8 cellular contexts compared by ENCODE assay signal in the genomic region with DNA sequence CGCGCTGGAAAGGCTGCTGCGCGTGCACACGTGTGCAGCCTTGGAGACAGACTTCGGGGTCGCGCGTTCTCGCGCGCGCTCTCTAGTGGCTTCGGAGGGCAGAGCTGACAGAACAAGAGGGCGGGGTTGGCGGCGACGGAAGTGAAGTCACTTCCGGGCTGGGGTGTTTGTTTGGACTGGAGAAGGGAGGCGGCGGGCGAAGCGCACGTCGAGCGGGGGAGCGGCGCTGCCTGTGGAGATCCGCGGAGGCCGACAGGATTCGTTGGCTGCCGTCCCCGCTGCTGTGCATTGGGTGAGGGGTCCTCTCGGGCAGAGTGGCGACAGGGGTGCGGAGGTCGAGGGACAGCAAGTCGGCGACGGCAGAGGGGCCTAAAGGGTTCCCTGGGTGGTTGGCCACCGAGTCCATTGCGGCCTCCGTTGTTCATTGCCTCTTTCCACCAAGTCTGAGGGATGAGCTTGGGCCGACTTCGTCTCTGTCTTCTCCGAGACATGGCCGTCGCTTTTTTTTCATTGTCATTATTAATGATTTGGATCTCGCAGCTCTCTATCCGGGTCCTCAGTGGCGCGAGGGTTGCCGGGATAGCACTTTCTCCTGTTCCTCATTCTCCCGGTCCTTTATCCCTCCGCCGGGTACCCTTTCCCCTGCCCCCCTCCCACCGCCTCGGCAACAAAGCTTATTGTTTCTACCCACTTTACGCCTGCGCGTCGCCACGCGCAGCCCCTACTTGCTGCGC.
DNase-seq lines count a peak whose midpoint lies in the region; ATAC-seq lines count a peak whose summit lies in the region.

A gene with protein sequence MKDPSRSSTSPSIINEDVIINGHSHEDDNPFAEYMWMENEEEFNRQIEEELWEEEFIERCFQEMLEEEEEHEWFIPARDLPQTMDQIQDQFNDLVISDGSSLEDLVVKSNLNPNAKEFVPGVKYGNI (plus strand): TSS at position 166 of the 734 bp plus-strand sequence. CDS start 21,931 bp downstream, outside the sequence.

- ATAC-seq in GM19025 (IDR thresholded peaks at IDR 0.05; ENCODE audit: low read depth, unreplicated experiment) (peak; percentile 90), HG03342 (IDR thresholded peaks at IDR 0.05; ENCODE audit: unreplicated experiment) (peak; percentile 87)
- ATAC-seq in central memory CD8-positive, alpha-beta T cell (replicated peaks; ENCODE audit: extremely low read depth, poor library complexity, severe bottlenecking) = peak; percentile 86

- DNase-seq in AG20443 (ENCODE audit: low spot score) = peak; percentile 97
- DNase-seq in NCI-H446 (lab: John Stamatoyannopoulos, UW) = peak; percentile 91 to 98
- DNase-seq in activated CD4-positive, CD25-positive, alpha-beta regulatory T cell treated with anti-CD3 and anti-CD28 coated beads, Interleukin-2, amount 50 U/mL, for 16 hours (ENCODE audit: low read depth, low spot score) = peak; percentile 95
- peak; percentile 96 to 97 for DNase-seq in central memory CD8-positive, alpha-beta T cell (ENCODE audit: low spot score in 2 of 2)
- DNase-seq in islet precursor cell = peak; percentile 99
- peak; percentile 95 to 97 (median 96) for DNase-seq in stimulated activated CD4-positive, alpha-beta T cell treated with anti-CD3 and anti-CD28 coated beads, Interleukin-12 subunit alpha, Interleukin-12 subunit beta, amount 100 ng/mL, for 48 hours (ENCODE audit: low read depth in 2 of 3, low spot score in 1 of 3)

- no peaks in the 10 kb centered on the region for H3K27me3 Mint-ChIP-seq in central memory CD8-positive, alpha-beta T cell

- H3K27ac Mint-ChIP-seq in central memory CD8-positive, alpha-beta T cell (ENCODE audit: low read depth) = peak within 1 kb of the TSS; percentile 98

- peaks cover 56% of the 10 kb centered on the region for H3K4me1 Mint-ChIP-seq in central memory CD8-positive, alpha-beta T cell

- H3K9me3 Mint-ChIP-seq in central memory CD8-positive, alpha-beta T cell = no peaks in the 10 kb centered on the region

- peaks cover 37% of the 10 kb centered on the region for H3K36me3 Mint-ChIP-seq in central memory CD8-positive, alpha-beta T cell (ENCODE audit: insufficient read depth)

- H3K4me3 Mint-ChIP-seq in central memory CD8-positive, alpha-beta T cell = peak within 1 kb of the TSS; percentile 95

Comparison
In these comparisons a context has a peak if more than half of its experiments do, and no peak if none do; other contexts are left out.
1. Peak in every context shown above with its lines: DNase-seq and ATAC-seq.